Comparison of ENCODE assay signal across 8 cellular contexts in the genomic region with DNA sequence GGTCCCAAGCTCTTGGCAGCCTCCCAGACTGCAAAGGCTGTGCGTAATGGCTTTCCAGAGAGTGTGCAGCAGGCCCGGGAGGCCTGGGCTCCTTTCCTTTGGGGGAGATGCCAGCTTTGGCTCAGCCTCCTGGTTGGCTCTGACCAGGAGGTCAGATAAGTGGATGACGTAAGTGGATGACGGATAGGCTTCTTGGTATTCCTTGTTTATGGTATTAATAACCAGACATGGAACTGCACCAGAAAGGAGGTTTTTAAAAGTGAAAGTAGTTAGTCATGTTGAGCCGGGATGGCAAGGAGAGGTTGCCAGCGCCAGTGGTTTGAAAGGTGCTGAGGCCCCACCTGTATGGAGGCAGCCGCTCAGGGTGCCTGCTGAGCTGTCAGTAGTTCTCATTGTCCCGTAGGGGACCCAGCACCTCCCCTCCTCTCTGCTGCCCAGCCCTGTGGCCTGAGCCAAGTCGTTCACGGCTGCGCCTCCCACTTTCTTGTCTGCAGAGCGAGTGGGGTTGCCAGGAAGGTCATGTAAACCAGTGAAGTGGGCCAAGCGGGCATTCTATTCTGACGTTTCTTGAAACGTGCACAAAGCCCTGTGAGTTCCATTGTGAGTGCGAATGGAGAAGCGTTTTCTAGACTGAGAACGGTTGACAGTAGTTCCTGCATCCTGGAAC.
DNase-seq lines count a peak whose midpoint lies in the region; ATAC-seq and TF ChIP-seq lines count a peak whose summit lies in the region.

No MANE protein-coding gene starts in this region.

- in situ Hi-C loops in ACHN (cut with HindIII; ENCODE audit: low pct_ligation_motif_present, low pct_unique_long_range_greater_than_20kb, low sequenced_read_pairs) = no loop called here

- no peak for ATAC-seq in GM18520 (IDR thresholded peaks at IDR 0.05; ENCODE audit: unreplicated experiment)

- DNase-seq in ACHN (peak; percentile 85), NCI-H2107 treated with DMSO at 0.1 percent for 48 hours (lab: John Stamatoyannopoulos, UW; ENCODE audit: unreplicated experiment) (peak; percentile 71), coronary artery (ENCODE audit: low spot score) (peak; percentile 94), midbrain (lab: John Stamatoyannopoulos, UW) (peak; percentile 32), activated gamma-delta T cell (lab: John Stamatoyannopoulos, UW) (no peak), activated gamma-delta T cell treated with Interleukin-2 at 50 U/mL for 16 hours (no peak)
- no peak for DNase-seq in activated CD4-positive, alpha-beta T cell treated with anti-CD3 and anti-CD28 coated beads for 4 hours

- peak overlapping the region; percentile 82 to 89 for H3K27ac ChIP-seq in coronary artery

- TF ChIP-seq CTCF in coronary artery (IDR thresholded peaks at IDR 0.05) = no peak

- H3K4me3 ChIP-seq in coronary artery = peak overlapping the region; percentile 66

Comparison
In these comparisons a context has a peak if more than half of its experiments do, and no peak if none do; other contexts are left out.
1. DNase-seq: peak in ACHN (single experiment), NCI-H2107 treated with DMSO at 0.1 percent for 48 hours (single experiment), coronary artery (single experiment) and midbrain (single experiment); none in activated gamma-delta T cell (single experiment), activated CD4-positive, alpha-beta T cell treated with anti-CD3 and anti-CD28 coated beads for 4 hours (0 of 2) and activated gamma-delta T cell treated with Interleukin-2 at 50 U/mL for 16 hours (single experiment).